1 cellular context compared by ENCODE assay signal in the genomic region with DNA sequence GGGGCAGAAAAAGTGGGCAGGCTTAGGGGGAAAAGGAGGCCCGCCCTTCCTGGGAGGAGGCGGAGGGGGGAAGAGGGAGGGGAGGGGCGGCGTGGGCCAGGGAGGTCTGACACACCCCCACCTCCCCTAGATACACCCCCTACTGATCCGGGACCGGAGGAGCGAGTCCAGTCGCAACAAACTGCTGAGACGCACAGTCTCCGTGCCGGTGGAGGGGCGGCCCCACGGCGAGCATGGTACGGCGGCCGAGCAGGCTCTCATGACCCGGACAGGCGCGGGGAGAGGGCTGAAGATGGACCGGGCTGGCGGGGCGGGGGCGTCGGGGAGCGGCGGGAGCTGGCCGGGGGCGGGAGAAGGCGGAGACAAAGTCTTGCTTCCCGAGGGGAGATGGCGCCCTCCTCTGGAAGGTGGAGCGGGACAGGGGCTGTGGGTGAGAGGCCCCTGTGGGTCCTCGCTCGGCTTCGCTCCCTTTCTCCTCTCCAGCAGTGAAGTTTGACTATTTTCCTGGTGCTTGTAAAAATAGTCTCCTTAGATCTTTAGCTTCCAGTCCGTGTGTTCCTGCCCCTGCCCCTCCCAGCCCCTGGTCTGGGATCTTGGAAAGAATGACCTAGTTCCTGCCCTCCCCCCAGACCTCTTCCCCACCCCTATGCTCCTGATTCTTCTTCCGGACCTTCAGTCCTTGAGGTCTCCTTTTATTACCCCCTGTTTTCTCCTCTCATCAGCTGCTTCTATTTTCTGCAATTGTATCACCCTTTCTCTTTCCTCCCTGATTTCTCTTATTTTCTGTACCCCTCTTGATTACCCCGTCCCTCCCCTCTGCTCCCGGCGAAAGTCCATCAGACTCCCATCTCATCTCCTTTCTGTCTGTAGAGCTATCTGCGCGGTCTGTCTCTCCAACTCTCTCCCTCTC.
TF ChIP-seq lines count a peak whose summit lies in the region.

No MANE protein-coding gene starts in this region.

TF ChIP-seq in HepG2, 621 proteins besides CTCF, POLR2A, EP300 and RAD21 (continued from another document and continues in another):
- TF ChIP-seq, protein P1, sequence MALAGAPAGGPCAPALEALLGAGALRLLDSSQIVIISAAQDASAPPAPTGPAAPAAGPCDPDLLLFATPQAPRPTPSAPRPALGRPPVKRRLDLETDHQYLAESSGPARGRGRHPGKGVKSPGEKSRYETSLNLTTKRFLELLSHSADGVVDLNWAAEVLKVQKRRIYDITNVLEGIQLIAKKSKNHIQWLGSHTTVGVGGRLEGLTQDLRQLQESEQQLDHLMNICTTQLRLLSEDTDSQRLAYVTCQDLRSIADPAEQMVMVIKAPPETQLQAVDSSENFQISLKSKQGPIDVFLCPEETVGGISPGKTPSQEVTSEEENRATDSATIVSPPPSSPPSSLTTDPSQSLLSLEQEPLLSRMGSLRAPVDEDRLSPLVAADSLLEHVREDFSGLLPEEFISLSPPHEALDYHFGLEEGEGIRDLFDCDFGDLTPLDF (CRISPR knock-in tag; IDR thresholded peaks at IDR 0.05): no peak
- no peak for TF ChIP-seq TCF7L2 (IDR thresholded peaks at IDR 0.05; ENCODE audit: low read depth, low read length)
- TF ChIP-seq ZNF589 (CRISPR knock-in tag; conservative IDR thresholded peaks at IDR 0.05): no peak; the same call in 1 of the 2 replicates
- TF ChIP-seq ZC3H4 (CRISPR knock-in tag; IDR thresholded peaks at IDR 0.05; ENCODE audit: borderline replicate concordance): 0 out of 2 replicates have a peak, but pooled peaks have one; percentile 55
- 0 out of 2 replicates have a peak, but pooled peaks have one; percentile 74 for TF ChIP-seq ZNF782 (CRISPR knock-in tag; IDR thresholded peaks at IDR 0.05; ENCODE audit: borderline replicate concordance)
- TF ChIP-seq EHMT2 (IDR thresholded peaks at IDR 0.05; ENCODE audit: borderline replicate concordance, low read depth, low read length): no peak
- TF ChIP-seq GZF1 (CRISPR knock-in tag; IDR thresholded peaks at IDR 0.05): no peak
- no peak for TF ChIP-seq ZNF772 (CRISPR knock-in tag; IDR thresholded peaks at IDR 0.05)
- peak; percentile 42; the same call in 1 of the 2 replicates for TF ChIP-seq ETV5 (CRISPR knock-in tag; IDR thresholded peaks at IDR 0.05; ENCODE audit: borderline replicate concordance)
- no peak for TF ChIP-seq PAF1 (CRISPR knock-in tag; IDR thresholded peaks at IDR 0.05)
- TF ChIP-seq, protein P2, sequence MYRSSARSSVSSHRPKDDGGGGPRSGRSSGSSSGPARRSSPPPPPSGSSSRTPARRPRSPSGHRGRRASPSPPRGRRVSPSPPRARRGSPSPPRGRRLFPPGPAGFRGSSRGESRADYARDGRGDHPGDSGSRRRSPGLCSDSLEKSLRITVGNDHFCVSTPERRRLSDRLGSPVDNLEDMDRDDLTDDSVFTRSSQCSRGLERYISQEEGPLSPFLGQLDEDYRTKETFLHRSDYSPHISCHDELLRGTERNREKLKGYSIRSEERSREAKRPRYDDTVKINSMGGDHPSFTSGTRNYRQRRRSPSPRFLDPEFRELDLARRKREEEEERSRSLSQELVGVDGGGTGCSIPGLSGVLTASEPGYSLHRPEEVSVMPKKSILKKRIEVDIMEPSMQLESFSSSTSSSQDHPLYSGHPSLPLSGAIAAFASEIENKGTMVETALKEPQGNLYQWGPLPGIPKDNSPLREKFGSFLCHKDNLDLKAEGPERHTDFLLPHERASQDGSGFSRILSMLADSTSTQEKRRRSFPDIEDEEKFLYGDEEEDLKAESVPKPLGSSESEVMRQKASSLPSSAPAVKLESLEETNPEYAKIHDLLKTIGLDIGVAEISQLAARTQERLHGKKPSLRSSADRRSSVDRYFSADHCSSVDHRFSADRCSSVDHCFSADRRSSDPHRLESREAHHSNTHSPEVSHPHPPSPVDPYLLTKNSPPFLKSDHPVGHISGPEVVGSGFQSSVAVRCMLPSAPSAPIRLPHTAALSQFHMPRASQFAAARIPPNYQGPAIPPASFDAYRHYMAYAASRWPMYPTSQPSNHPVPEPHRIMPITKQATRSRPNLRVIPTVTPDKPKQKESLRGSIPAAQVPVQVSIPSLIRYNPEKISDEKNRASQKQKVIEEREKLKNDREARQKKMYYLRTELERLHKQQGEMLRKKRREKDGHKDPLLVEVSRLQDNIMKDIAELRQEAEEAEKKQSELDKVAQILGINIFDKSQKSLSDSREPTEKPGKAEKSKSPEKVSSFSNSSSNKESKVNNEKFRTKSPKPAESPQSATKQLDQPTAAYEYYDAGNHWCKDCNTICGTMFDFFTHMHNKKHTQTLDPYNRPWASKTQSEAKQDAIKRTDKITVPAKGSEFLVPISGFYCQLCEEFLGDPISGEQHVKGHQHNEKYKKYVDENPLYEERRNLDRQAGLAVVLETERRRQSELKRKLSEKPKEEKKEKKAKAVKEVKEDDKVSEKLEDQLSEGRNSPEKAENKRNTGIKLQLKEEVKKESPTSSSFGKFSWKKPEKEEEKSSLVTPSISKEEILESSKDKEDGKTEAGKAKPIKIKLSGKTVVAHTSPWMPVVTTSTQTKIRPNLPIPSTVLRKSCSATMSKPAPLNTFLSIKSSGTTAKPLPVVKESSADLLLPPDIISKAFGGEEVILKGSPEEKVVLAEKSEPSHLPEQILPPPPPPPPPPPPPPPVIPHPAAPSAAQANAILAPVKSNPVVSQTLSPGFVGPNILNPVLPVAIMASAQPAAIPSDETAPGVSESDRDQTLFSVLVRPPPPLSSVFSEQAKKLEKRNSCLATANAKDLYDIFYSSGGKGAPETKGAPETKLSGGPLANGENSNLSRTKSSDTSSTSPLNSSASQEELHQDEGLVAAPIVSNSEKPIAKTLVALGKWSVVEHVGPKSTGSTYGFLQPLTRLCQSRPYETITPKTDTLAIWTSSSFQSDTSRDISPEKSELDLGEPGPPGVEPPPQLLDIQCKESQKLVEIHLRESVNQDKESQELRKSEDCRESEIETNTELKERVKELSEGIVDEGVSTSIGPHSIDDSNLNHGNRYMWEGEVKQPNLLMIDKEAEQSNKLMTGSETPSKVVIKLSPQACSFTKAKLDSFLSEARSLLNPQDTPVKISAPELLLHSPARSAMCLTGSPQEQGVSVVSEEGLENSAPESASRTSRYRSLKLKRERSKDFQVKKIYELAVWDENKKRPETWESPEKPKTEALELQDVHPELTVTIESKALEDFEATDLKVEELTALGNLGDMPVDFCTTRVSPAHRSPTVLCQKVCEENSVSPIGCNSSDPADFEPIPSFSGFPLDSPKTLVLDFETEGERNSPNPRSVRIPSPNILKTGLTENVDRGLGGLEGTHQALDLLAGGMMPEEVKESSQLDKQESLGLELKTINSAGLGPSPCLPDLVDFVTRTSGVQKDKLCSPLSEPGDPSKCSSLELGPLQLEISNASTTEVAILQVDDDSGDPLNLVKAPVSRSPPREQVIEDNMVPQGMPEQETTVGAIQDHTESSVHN (CRISPR knock-in tag; IDR thresholded peaks at IDR 0.05): no peak
- TF ChIP-seq ZNF777 (CRISPR knock-in tag; IDR thresholded peaks at IDR 0.05): no peak; the same call in 1 of the 2 replicates
- no peak for TF ChIP-seq NBN (conservative IDR thresholded peaks at IDR 0.05)
- TF ChIP-seq, protein P3, sequence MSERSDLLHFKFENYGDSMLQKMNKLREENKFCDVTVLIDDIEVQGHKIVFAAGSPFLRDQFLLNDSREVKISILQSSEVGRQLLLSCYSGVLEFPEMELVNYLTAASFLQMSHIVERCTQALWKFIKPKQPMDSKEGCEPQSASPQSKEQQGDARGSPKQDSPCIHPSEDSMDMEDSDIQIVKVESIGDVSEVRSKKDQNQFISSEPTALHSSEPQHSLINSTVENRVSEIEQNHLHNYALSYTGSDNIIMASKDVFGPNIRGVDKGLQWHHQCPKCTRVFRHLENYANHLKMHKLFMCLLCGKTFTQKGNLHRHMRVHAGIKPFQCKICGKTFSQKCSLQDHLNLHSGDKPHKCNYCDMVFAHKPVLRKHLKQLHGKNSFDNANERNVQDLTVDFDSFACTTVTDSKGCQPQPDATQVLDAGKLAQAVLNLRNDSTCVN (CRISPR knock-in tag; IDR thresholded peaks at IDR 0.05; ENCODE audit: borderline replicate concordance): peak; percentile 74; the same call in 1 of the 2 replicates
- no peak for TF ChIP-seq GFI1 (CRISPR knock-in tag; IDR thresholded peaks at IDR 0.05; ENCODE audit: borderline replicate concordance)
- TF ChIP-seq RBM39 (IDR thresholded peaks at IDR 0.05; ENCODE audit: low read depth, low read length, poor library complexity, severe bottlenecking): peak; percentile 71
- TF ChIP-seq, protein P4, sequence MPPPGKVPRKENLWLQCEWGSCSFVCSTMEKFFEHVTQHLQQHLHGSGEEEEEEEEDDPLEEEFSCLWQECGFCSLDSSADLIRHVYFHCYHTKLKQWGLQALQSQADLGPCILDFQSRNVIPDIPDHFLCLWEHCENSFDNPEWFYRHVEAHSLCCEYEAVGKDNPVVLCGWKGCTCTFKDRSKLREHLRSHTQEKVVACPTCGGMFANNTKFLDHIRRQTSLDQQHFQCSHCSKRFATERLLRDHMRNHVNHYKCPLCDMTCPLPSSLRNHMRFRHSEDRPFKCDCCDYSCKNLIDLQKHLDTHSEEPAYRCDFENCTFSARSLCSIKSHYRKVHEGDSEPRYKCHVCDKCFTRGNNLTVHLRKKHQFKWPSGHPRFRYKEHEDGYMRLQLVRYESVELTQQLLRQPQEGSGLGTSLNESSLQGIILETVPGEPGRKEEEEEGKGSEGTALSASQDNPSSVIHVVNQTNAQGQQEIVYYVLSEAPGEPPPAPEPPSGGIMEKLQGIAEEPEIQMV (CRISPR knock-in tag; IDR thresholded peaks at IDR 0.05; ENCODE audit: low read depth): peak; percentile 65; the same call in 1 of the 2 replicates
- TF ChIP-seq ZNF44 (CRISPR knock-in tag; IDR thresholded peaks at IDR 0.05): no peak
- no peak for TF ChIP-seq MAFF (IDR thresholded peaks at IDR 0.05; ENCODE audit: low read depth, low read length)
- TF ChIP-seq ZNF619 (CRISPR knock-in tag; IDR thresholded peaks at IDR 0.05): no peak
- TF ChIP-seq, protein P5, sequence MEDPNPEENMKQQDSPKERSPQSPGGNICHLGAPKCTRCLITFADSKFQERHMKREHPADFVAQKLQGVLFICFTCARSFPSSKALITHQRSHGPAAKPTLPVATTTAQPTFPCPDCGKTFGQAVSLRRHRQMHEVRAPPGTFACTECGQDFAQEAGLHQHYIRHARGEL (CRISPR knock-in tag; IDR thresholded peaks at IDR 0.05): no peak
- no peak; the same call in 1 of the 2 replicates for TF ChIP-seq SMAD3 (CRISPR knock-in tag; IDR thresholded peaks at IDR 0.05)
- TF ChIP-seq JARID2 (CRISPR knock-in tag; IDR thresholded peaks at IDR 0.05; ENCODE audit: insufficient replicate concordance): peak; percentile 70
- no peak for TF ChIP-seq TGIF2 (CRISPR knock-in tag; IDR thresholded peaks at IDR 0.05)
- TF ChIP-seq, protein P6, sequence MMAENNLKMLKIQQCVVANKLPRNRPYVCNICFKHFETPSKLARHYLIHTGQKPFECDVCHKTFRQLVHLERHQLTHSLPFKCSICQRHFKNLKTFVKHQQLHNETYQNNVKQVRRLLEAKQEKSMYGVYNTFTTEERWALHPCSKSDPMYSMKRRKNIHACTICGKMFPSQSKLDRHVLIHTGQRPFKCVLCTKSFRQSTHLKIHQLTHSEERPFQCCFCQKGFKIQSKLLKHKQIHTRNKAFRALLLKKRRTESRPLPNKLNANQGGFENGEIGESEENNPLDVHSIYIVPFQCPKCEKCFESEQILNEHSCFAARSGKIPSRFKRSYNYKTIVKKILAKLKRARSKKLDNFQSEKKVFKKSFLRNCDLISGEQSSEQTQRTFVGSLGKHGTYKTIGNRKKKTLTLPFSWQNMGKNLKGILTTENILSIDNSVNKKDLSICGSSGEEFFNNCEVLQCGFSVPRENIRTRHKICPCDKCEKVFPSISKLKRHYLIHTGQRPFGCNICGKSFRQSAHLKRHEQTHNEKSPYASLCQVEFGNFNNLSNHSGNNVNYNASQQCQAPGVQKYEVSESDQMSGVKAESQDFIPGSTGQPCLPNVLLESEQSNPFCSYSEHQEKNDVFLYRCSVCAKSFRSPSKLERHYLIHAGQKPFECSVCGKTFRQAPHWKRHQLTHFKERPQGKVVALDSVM (CRISPR knock-in tag; IDR thresholded peaks at IDR 0.05): no peak
- TF ChIP-seq, protein P7, sequence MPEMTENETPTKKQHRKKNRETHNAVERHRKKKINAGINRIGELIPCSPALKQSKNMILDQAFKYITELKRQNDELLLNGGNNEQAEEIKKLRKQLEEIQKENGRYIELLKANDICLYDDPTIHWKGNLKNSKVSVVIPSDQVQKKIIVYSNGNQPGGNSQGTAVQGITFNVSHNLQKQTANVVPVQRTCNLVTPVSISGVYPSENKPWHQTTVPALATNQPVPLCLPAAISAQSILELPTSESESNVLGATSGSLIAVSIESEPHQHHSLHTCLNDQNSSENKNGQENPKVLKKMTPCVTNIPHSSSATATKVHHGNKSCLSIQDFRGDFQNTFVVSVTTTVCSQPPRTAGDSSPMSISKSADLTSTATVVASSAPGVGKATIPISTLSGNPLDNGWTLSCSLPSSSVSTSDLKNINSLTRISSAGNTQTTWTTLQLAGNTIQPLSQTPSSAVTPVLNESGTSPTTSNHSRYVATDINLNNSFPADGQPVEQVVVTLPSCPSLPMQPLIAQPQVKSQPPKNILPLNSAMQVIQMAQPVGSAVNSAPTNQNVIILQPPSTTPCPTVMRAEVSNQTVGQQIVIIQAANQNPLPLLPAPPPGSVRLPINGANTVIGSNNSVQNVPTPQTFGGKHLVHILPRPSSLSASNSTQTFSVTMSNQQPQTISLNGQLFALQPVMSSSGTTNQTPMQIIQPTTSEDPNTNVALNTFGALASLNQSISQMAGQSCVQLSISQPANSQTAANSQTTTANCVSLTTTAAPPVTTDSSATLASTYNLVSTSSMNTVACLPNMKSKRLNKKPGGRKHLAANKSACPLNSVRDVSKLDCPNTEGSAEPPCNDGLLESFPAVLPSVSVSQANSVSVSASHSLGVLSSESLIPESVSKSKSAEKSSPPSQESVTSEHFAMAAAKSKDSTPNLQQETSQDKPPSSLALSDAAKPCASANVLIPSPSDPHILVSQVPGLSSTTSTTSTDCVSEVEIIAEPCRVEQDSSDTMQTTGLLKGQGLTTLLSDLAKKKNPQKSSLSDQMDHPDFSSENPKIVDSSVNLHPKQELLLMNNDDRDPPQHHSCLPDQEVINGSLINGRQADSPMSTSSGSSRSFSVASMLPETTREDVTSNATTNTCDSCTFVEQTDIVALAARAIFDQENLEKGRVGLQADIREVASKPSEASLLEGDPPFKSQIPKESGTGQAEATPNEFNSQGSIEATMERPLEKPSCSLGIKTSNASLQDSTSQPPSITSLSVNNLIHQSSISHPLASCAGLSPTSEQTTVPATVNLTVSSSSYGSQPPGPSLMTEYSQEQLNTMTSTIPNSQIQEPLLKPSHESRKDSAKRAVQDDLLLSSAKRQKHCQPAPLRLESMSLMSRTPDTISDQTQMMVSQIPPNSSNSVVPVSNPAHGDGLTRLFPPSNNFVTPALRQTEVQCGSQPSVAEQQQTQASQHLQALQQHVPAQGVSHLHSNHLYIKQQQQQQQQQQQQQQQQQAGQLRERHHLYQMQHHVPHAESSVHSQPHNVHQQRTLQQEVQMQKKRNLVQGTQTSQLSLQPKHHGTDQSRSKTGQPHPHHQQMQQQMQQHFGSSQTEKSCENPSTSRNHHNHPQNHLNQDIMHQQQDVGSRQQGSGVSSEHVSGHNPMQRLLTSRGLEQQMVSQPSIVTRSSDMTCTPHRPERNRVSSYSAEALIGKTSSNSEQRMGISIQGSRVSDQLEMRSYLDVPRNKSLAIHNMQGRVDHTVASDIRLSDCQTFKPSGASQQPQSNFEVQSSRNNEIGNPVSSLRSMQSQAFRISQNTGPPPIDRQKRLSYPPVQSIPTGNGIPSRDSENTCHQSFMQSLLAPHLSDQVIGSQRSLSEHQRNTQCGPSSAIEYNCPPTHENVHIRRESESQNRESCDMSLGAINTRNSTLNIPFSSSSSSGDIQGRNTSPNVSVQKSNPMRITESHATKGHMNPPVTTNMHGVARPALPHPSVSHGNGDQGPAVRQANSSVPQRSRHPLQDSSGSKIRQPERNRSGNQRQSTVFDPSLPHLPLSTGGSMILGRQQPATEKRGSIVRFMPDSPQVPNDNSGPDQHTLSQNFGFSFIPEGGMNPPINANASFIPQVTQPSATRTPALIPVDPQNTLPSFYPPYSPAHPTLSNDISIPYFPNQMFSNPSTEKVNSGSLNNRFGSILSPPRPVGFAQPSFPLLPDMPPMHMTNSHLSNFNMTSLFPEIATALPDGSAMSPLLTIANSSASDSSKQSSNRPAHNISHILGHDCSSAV (CRISPR knock-in tag; IDR thresholded peaks at IDR 0.05; ENCODE audit: borderline replicate concordance): no peak
- no peak for TF ChIP-seq ARNT2 (CRISPR knock-in tag; IDR thresholded peaks at IDR 0.05; ENCODE audit: low read depth)
